ENCODE assay signal across 28 cellular contexts in the genomic region with DNA sequence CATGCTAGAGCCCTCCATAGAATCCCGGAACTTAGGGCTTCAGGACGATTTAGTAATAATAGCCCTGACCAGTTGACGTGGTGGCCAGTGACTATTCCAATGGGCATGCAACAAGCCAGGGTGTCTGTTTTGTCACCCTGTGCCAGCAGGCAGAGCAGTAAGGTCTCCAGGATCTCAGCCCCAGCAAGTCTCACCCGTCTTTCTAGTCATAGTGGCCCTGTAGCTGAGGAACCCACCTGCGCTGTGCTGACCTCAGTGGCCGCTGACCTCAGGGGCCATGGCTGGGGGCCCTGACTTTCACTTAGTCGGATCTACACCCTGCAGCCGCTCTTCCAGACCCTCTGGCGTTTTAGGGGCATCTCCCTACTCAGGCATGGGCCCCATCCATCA. TPM values are rescaled to one million over a fixed set of nuclear protein-coding genes. Genes with fewer than 3 reads are reported as not detected.
"Had no signal": no experiment of that assay in that cellular context is flagged by ENCODE, and none has a peak within 500 bp of the region (broad histone marks: within the 10 kb centered on the region; RNA-seq: fewer than 3 reads in every experiment).

No MANE protein-coding gene starts in this region.

- H3K36me3 Mint-ChIP-seq: stimulated activated effector memory CD8-positive, alpha-beta T cell treated with anti-CD3 and anti-CD28 coated beads, Interleukin-12 subunit alpha, Interleukin-12 subunit beta, amount 100 ng/mL, for 72 hours; stimulated activated memory B cell treated with anti-CD40 and anti-IgM and Interleukin-4, amounts not matched to agents 10 μg/mL and 1 μg/mL and 100 μg/mL, for 72 hours; stimulated activated naive B cell treated with anti-CD40 and anti-IgM and Interleukin-4, amounts not matched to agents 10 μg/mL and 1 μg/mL and 100 μg/mL, for 72 hours; type B pancreatic cell had no signal

- H3K27ac Mint-ChIP-seq: stimulated activated effector memory CD8-positive, alpha-beta T cell treated with anti-CD3 and anti-CD28 coated beads, Interleukin-12 subunit alpha, Interleukin-12 subunit beta, amount 100 ng/mL, for 72 hours; stimulated activated memory B cell treated with anti-CD40 and anti-IgM and Interleukin-4, amounts not matched to agents 10 μg/mL and 1 μg/mL and 100 μg/mL, for 72 hours; stimulated activated naive B cell treated with anti-CD40 and anti-IgM and Interleukin-4, amounts not matched to agents 10 μg/mL and 1 μg/mL and 100 μg/mL, for 72 hours; stimulated activated naive CD8-positive, alpha-beta T cell treated with anti-CD3 and anti-CD28 coated beads, Interleukin-15, amount 100 ng/mL, for 72 hours; stimulated activated naive CD8-positive, alpha-beta T cell treated with anti-CD3 and anti-CD28 coated beads, Interleukin-15, Interleukin-2, amounts not matched to agents 100 ng/mL and 50 ng/mL, for 24 hours; type B pancreatic cell had no signal

- H3K9me3 ChIP-seq: stomach, suprapubic skin, testis, thoracic aorta, thyroid gland, tibial nerve, transverse colon, upper lobe of left lung, upper lobe of right lung, uterus, vagina had no signal

- H3K27ac ChIP-seq: stomach, suprapubic skin, testis, thoracic aorta, thyroid gland, tibial nerve, transverse colon, upper lobe of left lung, upper lobe of right lung, uterus, vagina had no signal

- ATAC-seq: stimulated activated effector memory CD8-positive, alpha-beta T cell treated with anti-CD3 and anti-CD28 coated beads, Interleukin-12 subunit alpha, Interleukin-12 subunit beta, amount 100 ng/mL, for 72 hours; stimulated activated memory B cell treated with anti-CD40 and anti-IgM and Interleukin-4, amounts not matched to agents 10 μg/mL and 1 μg/mL and 100 μg/mL, for 72 hours; stimulated activated naive B cell treated with anti-CD40 and anti-IgM and Interleukin-4, amounts not matched to agents 10 μg/mL and 1 μg/mL and 100 μg/mL, for 72 hours; stimulated activated naive CD8-positive, alpha-beta T cell treated with anti-CD3 and anti-CD28 coated beads, Interleukin-15, amount 100 ng/mL, for 72 hours; stimulated activated naive CD8-positive, alpha-beta T cell treated with anti-CD3 and anti-CD28 coated beads, Interleukin-15, Interleukin-2, amounts not matched to agents 100 U/mL and 50 U/mL, for 24 hours had no signal

- H3K36me3 ChIP-seq: stomach, suprapubic skin, thoracic aorta, thyroid gland, tibial nerve, transverse colon, upper lobe of left lung, upper lobe of right lung, uterus, vagina had no signal

- H3K4me3 Mint-ChIP-seq: stimulated activated effector memory CD8-positive, alpha-beta T cell treated with anti-CD3 and anti-CD28 coated beads, Interleukin-12 subunit alpha, Interleukin-12 subunit beta, amount 100 ng/mL, for 72 hours; stimulated activated memory B cell treated with anti-CD40 and anti-IgM and Interleukin-4, amounts not matched to agents 10 μg/mL and 1 μg/mL and 100 μg/mL, for 72 hours; stimulated activated naive B cell treated with anti-CD40 and anti-IgM and Interleukin-4, amounts not matched to agents 10 μg/mL and 1 μg/mL and 100 μg/mL, for 72 hours; stimulated activated naive CD8-positive, alpha-beta T cell treated with anti-CD3 and anti-CD28 coated beads, Interleukin-15, amount 100 ng/mL, for 72 hours; stimulated activated naive CD8-positive, alpha-beta T cell treated with anti-CD3 and anti-CD28 coated beads, Interleukin-15, Interleukin-2, amounts not matched to agents 100 ng/mL and 50 ng/mL, for 24 hours; type B pancreatic cell had no signal

- H3K4me1 ChIP-seq: testis, upper lobe of right lung, uterus, vagina had no signal

- H3K9me3 Mint-ChIP-seq: stimulated activated effector memory CD8-positive, alpha-beta T cell treated with anti-CD3 and anti-CD28 coated beads, Interleukin-12 subunit alpha, Interleukin-12 subunit beta, amount 100 ng/mL, for 72 hours; stimulated activated memory B cell treated with anti-CD40 and anti-IgM and Interleukin-4, amounts not matched to agents 10 μg/mL and 1 μg/mL and 100 μg/mL, for 72 hours; stimulated activated naive B cell treated with anti-CD40 and anti-IgM and Interleukin-4, amounts not matched to agents 10 μg/mL and 1 μg/mL and 100 μg/mL, for 72 hours; stimulated activated naive CD8-positive, alpha-beta T cell treated with anti-CD3 and anti-CD28 coated beads, Interleukin-15, amount 100 ng/mL, for 72 hours; stimulated activated naive CD8-positive, alpha-beta T cell treated with anti-CD3 and anti-CD28 coated beads, Interleukin-15, Interleukin-2, amounts not matched to agents 100 ng/mL and 50 ng/mL, for 24 hours; type B pancreatic cell had no signal

- H3K27me3 ChIP-seq: testis, thyroid gland, upper lobe of left lung, uterus, vagina had no signal

- DNase-seq: stimulated activated CD4-positive, alpha-beta T cell treated with anti-CD3 and anti-CD28 coated beads, Interleukin-2, amount 100 ng/mL, for 24 hours; stimulated activated CD4-positive, alpha-beta T cell treated with anti-CD3 and anti-CD28 coated beads, Interleukin-2, amount 100 ng/mL, for 48 hours; stimulated activated CD4-positive, alpha-beta T cell treated with anti-CD3 and anti-CD28 coated beads, Interleukin-4, amount 100 ng/mL, for 1 hour; stimulated activated CD4-positive, alpha-beta T cell treated with anti-CD3 and anti-CD28 coated beads, Interleukin-4, amount 100 ng/mL, for 24 hours; stimulated activated CD4-positive, alpha-beta T cell treated with anti-CD3 and anti-CD28 coated beads, Interleukin-4, amount 100 ng/mL, for 4 hours; stimulated activated naive B cell treated with anti-CD40 and anti-IgM and Interleukin-4, amounts not matched to agents 10 μg/mL and 1 μg/mL and 100 μg/mL, for 72 hours; stimulated activated naive CD4-positive, alpha-beta T cell; stimulated activated naive CD4-positive, alpha-beta T cell treated with Interleukin-2 at 50 U/mL for 16 hours; stimulated activated naive CD8-positive, alpha-beta T cell treated with anti-CD3 and anti-CD28 coated beads, Interleukin-15, amount 100 ng/mL, for 72 hours; stimulated activated naive CD8-positive, alpha-beta T cell treated with anti-CD3 and anti-CD28 coated beads, Interleukin-15, Interleukin-2, amounts not matched to agents 100 U/mL and 50 U/mL, for 24 hours; stomach; substantia nigra; testis; thyroid gland; transverse colon; trophoblast cell; upper lobe of left lung; upper lobe of right lung; uterus had no signal

- H3K4me3 ChIP-seq: stomach, suprapubic skin, testis, thoracic aorta, thyroid gland, tibial nerve, transverse colon, upper lobe of left lung, upper lobe of right lung, uterus, vagina had no signal

- H3K27me3 Mint-ChIP-seq: stimulated activated naive CD8-positive, alpha-beta T cell treated with anti-CD3 and anti-CD28 coated beads, Interleukin-15, Interleukin-2, amounts not matched to agents 100 ng/mL and 50 ng/mL, for 24 hours had no signal

RNA-seq across cellular contexts. Expression of a gene that starts 36.8 kb away (rescaled TPM):
- total RNA-seq: suprapubic skin, thoracic aorta, transverse colon, upper lobe of right lung, urinary bladder, uterus, vagina had no signal
- polyA plus RNA-seq: stomach, urinary bladder had no signal
